1 cellular context compared by ENCODE assay signal in genomic region chr10:31945392-31945791, GRCh38.
TF ChIP-seq lines count a peak whose summit lies in the region.

No MANE protein-coding gene starts in this region.

TF ChIP-seq in HCT116, 20 proteins besides CTCF, POLR2A, EP300 and RAD21 (continued from another document):
- no peak for TF ChIP-seq EZH2phosphoT487 (IDR thresholded peaks at IDR 0.05; ENCODE audit: borderline replicate concordance)
- TF ChIP-seq ZNF274 (IDR thresholded peaks at IDR 0.05; ENCODE audit: low read depth, low read length): no peak
- no peak for TF ChIP-seq SP1 (IDR thresholded peaks at IDR 0.05; ENCODE audit: low read depth)
- TF ChIP-seq FOSL1 (IDR thresholded peaks at IDR 0.05; ENCODE audit: low read depth): no peak
- TF ChIP-seq EZH2 (IDR thresholded peaks at IDR 0.05): no peak
- no peak for TF ChIP-seq ATF3 (IDR thresholded peaks at IDR 0.05)
- no peak for TF ChIP-seq SIN3A (IDR thresholded peaks at IDR 0.05; ENCODE audit: low read depth)
- no peak for TF ChIP-seq ELF1 (IDR thresholded peaks at IDR 0.05; ENCODE audit: borderline replicate concordance, low read depth)
- no peak for TF ChIP-seq POLR2AphosphoS5 (IDR thresholded peaks at IDR 0.05; ENCODE audit: low read depth, low read length)
- no peak for TF ChIP-seq ZBTB33 (IDR thresholded peaks at IDR 0.05; ENCODE audit: extremely low read depth, insufficient replicate concordance, low read length)
- TF ChIP-seq JUND (IDR thresholded peaks at IDR 0.05): no peak
- TF ChIP-seq EGR1 (IDR thresholded peaks at IDR 0.05; ENCODE audit: low read depth): no peak
- no peak for TF ChIP-seq YY1 (IDR thresholded peaks at IDR 0.05; ENCODE audit: extremely low read depth, insufficient replicate concordance, low read depth, low read length)
- TF ChIP-seq SRF (IDR thresholded peaks at IDR 0.05; ENCODE audit: low read depth): no peak
- no peak for TF ChIP-seq MAX (IDR thresholded peaks at IDR 0.05)
- no peak for TF ChIP-seq CEBPB (IDR thresholded peaks at IDR 0.05; ENCODE audit: low read depth)
- TF ChIP-seq TCF7L2 (IDR thresholded peaks at IDR 0.05; ENCODE audit: borderline replicate concordance, extremely low read depth, insufficient read depth, insufficient read length): no peak
- TF ChIP-seq CBX3 (IDR thresholded peaks at IDR 0.05; ENCODE audit: low read depth): no peak
